Comparison of ENCODE assay signal across 1 cellular context in genomic region chr6:159059099-159059498, GRCh38.
A peak's percentile ranks its signal among the peaks of the same experiment; 100 is the strongest.
TF ChIP-seq lines count a peak whose summit lies in the region.

No MANE protein-coding gene starts in this region.

TF ChIP-seq in GM12878, 131 proteins besides CTCF, POLR2A, EP300 and RAD21:
- TF ChIP-seq FOXM1 (IDR thresholded peaks at IDR 0.05; ENCODE audit: low read depth, low read length), result no peak
- TF ChIP-seq FOS (IDR thresholded peaks at IDR 0.05; ENCODE audit: borderline replicate concordance, extremely low read depth, insufficient read length), result no peak
- no peak for TF ChIP-seq BCLAF1 (IDR thresholded peaks at IDR 0.05)
- TF ChIP-seq E2F4 (IDR thresholded peaks at IDR 0.05; ENCODE audit: low read depth, low read length), result no peak
- 0 out of 2 replicates have a peak, but pooled peaks have one; percentile 10 for TF ChIP-seq CREM (IDR thresholded peaks at IDR 0.05; ENCODE audit: low read depth)
- TF ChIP-seq BRCA1 (IDR thresholded peaks at IDR 0.05; ENCODE audit: low read depth, low read length), result no peak
- TF ChIP-seq EZH2 (IDR thresholded peaks at IDR 0.05; ENCODE audit: borderline replicate concordance, control insufficient read depth, low read depth, low read length), result no peak
- no peak for TF ChIP-seq ZBTB4 (CRISPR knock-in tag; IDR thresholded peaks at IDR 0.05)
- TF ChIP-seq POU2F2 (IDR thresholded peaks at IDR 0.05; ENCODE audit: borderline replicate concordance, low read depth, low read length), result no peak
- TF ChIP-seq SPI1 (IDR thresholded peaks at IDR 0.05; ENCODE audit: borderline replicate concordance, insufficient read depth, low read depth, low read length), result no peak
- no peak for TF ChIP-seq MEF2B (IDR thresholded peaks at IDR 0.05; ENCODE audit: partially characterized antibody, poor library complexity, severe bottlenecking)
- TF ChIP-seq, protein P1, sequence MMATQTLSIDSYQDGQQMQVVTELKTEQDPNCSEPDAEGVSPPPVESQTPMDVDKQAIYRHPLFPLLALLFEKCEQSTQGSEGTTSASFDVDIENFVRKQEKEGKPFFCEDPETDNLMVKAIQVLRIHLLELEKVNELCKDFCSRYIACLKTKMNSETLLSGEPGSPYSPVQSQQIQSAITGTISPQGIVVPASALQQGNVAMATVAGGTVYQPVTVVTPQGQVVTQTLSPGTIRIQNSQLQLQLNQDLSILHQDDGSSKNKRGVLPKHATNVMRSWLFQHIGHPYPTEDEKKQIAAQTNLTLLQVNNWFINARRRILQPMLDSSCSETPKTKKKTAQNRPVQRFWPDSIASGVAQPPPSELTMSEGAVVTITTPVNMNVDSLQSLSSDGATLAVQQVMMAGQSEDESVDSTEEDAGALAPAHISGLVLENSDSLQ (IDR thresholded peaks at IDR 0.05), result no peak
- no peak for TF ChIP-seq MYC (IDR thresholded peaks at IDR 0.05; ENCODE audit: insufficient read depth, insufficient read length, insufficient replicate concordance, low read length, severe bottlenecking)
- no peak for TF ChIP-seq HDAC2 (IDR thresholded peaks at IDR 0.05)
- no peak for TF ChIP-seq SREBF2 (IDR thresholded peaks at IDR 0.05; ENCODE audit: low read length)
- TF ChIP-seq POLR2AphosphoS2 (IDR thresholded peaks at IDR 0.05; ENCODE audit: low read depth, low read length), result no peak
- TF ChIP-seq ZBED1 (IDR thresholded peaks at IDR 0.05; ENCODE audit: borderline replicate concordance), result no peak
- no peak for TF ChIP-seq NRF1 (conservative IDR thresholded peaks at IDR 0.05; ENCODE audit: low read depth, low read length)
- TF ChIP-seq, protein P2, sequence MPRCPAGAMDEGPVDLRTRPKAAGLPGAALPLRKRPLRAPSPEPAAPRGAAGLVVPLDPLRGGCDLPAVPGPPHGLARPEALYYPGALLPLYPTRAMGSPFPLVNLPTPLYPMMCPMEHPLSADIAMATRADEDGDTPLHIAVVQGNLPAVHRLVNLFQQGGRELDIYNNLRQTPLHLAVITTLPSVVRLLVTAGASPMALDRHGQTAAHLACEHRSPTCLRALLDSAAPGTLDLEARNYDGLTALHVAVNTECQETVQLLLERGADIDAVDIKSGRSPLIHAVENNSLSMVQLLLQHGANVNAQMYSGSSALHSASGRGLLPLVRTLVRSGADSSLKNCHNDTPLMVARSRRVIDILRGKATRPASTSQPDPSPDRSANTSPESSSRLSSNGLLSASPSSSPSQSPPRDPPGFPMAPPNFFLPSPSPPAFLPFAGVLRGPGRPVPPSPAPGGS (IDR thresholded peaks at IDR 0.05; ENCODE audit: borderline replicate concordance, insufficient read depth, low read depth, low read length, poor library complexity, severe bottlenecking), result peak; percentile 50
- no peak for TF ChIP-seq SMARCA5 (IDR thresholded peaks at IDR 0.05)
- TF ChIP-seq ZNF384 (IDR thresholded peaks at IDR 0.05; ENCODE audit: borderline replicate concordance, low read depth, low read length), result no peak
- TF ChIP-seq NR2C1 (IDR thresholded peaks at IDR 0.05), result no peak
- TF ChIP-seq, protein P3, sequence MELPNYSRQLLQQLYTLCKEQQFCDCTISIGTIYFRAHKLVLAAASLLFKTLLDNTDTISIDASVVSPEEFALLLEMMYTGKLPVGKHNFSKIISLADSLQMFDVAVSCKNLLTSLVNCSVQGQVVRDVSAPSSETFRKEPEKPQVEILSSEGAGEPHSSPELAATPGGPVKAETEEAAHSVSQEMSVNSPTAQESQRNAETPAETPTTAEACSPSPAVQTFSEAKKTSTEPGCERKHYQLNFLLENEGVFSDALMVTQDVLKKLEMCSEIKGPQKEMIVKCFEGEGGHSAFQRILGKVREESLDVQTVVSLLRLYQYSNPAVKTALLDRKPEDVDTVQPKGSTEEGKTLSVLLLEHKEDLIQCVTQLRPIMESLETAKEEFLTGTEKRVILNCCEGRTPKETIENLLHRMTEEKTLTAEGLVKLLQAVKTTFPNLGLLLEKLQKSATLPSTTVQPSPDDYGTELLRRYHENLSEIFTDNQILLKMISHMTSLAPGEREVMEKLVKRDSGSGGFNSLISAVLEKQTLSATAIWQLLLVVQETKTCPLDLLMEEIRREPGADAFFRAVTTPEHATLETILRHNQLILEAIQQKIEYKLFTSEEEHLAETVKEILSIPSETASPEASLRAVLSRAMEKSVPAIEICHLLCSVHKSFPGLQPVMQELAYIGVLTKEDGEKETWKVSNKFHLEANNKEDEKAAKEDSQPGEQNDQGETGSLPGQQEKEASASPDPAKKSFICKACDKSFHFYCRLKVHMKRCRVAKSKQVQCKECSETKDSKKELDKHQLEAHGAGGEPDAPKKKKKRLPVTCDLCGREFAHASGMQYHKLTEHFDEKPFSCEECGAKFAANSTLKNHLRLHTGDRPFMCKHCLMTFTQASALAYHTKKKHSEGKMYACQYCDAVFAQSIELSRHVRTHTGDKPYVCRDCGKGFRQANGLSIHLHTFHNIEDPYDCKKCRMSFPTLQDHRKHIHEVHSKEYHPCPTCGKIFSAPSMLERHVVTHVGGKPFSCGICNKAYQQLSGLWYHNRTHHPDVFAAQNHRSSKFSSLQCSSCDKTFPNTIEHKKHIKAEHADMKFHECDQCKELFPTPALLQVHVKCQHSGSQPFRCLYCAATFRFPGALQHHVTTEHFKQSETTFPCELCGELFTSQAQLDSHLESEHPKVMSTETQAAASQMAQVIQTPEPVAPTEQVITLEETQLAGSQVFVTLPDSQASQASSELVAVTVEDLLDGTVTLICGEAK (IDR thresholded peaks at IDR 0.05; ENCODE audit: borderline replicate concordance), result no peak
- no peak for TF ChIP-seq BACH1 (IDR thresholded peaks at IDR 0.05; ENCODE audit: borderline replicate concordance)
- TF ChIP-seq SIN3A (IDR thresholded peaks at IDR 0.05; ENCODE audit: low read depth, low read length), result no peak
- TF ChIP-seq, protein P4, sequence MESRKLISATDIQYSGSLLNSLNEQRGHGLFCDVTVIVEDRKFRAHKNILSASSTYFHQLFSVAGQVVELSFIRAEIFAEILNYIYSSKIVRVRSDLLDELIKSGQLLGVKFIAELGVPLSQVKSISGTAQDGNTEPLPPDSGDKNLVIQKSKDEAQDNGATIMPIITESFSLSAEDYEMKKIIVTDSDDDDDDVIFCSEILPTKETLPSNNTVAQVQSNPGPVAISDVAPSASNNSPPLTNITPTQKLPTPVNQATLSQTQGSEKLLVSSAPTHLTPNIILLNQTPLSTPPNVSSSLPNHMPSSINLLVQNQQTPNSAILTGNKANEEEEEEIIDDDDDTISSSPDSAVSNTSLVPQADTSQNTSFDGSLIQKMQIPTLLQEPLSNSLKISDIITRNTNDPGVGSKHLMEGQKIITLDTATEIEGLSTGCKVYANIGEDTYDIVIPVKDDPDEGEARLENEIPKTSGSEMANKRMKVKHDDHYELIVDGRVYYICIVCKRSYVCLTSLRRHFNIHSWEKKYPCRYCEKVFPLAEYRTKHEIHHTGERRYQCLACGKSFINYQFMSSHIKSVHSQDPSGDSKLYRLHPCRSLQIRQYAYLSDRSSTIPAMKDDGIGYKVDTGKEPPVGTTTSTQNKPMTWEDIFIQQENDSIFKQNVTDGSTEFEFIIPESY (IDR thresholded peaks at IDR 0.05), result no peak
- no peak for TF ChIP-seq RFX5 (IDR thresholded peaks at IDR 0.05; ENCODE audit: low read depth, low read length)
- TF ChIP-seq RUNX3 (IDR thresholded peaks at IDR 0.05; ENCODE audit: low read length), result peak; percentile 60; the same call in 1 of the 2 replicates
- no peak for TF ChIP-seq MEF2A (IDR thresholded peaks at IDR 0.05; ENCODE audit: insufficient read depth, low read depth, low read length)
- TF ChIP-seq ZNF622 (IDR thresholded peaks at IDR 0.05), result no peak
- no peak for TF ChIP-seq SUZ12 (IDR thresholded peaks at IDR 0.05; ENCODE audit: unreplicated experiment)
- TF ChIP-seq CEBPB (IDR thresholded peaks at IDR 0.05; ENCODE audit: borderline replicate concordance in 1 of 2, low read depth in 2 of 2, low read length in 2 of 2), result no peak
- TF ChIP-seq ZNF592 (IDR thresholded peaks at IDR 0.05), result no peak
- TF ChIP-seq ETV6 (conservative IDR thresholded peaks at IDR 0.05 in 1 of 2, IDR thresholded peaks at IDR 0.05 in 1 of 2; ENCODE audit: borderline replicate concordance in 1 of 2, low read depth in 1 of 2), result no peak
- no peak for TF ChIP-seq KLF5 (IDR thresholded peaks at IDR 0.05; ENCODE audit: partially characterized antibody)
- peak; percentile 53; the same call in 1 of the 2 replicates for TF ChIP-seq NFIC (IDR thresholded peaks at IDR 0.05; ENCODE audit: low read depth, low read length)
- TF ChIP-seq JUNB (IDR thresholded peaks at IDR 0.05), result peak; percentile 64; the same call in 1 of the 2 replicates
- TF ChIP-seq EED (IDR thresholded peaks at IDR 0.05; ENCODE audit: low read depth), result no peak
- TF ChIP-seq TAF1 (IDR thresholded peaks at IDR 0.05; ENCODE audit: borderline replicate concordance, low read depth, low read length), result no peak
- no peak for TF ChIP-seq SMAD5 (IDR thresholded peaks at IDR 0.05; ENCODE audit: low read depth)
- TF ChIP-seq MYB (IDR thresholded peaks at IDR 0.05; ENCODE audit: borderline replicate concordance, low read depth, low read length), result no peak
